29 cellular contexts compared by ENCODE assay signal in genomic region chr2:117930775-117931174, GRCh38.
"Had no signal": no experiment of that assay in that cellular context is flagged by ENCODE, and none has a peak within 500 bp of the region (broad histone marks: within the 10 kb centered on the region; RNA-seq: fewer than 3 reads in every experiment).

No MANE protein-coding gene starts in this region.

- H3K27ac Mint-ChIP-seq: activated B cell treated with CpG ODN at 0.5 μM for 24 hours; activated CD4-positive, alpha-beta memory T cell treated with anti-CD3 and anti-CD28 coated beads for 36 hours; activated CD4-positive, alpha-beta T cell treated with anti-CD3 and anti-CD28 coated beads, Interleukin-2, amount 10 ng/mL, durations not matched to agents 24 days and 14 days; activated CD8-positive, alpha-beta memory T cell treated with anti-CD3 and anti-CD28 coated beads, Interleukin-2, amount 10 ng/mL, durations not matched to agents 7 days and 5 days; activated CD8-positive, alpha-beta T cell treated with anti-CD3 and anti-CD28 coated beads, Interleukin-2, amount 10 ng/mL, durations not matched to agents 7 days and 5 days; activated naive CD4-positive, alpha-beta T cell treated with anti-CD3 and anti-CD28 coated beads for 36 hours; activated naive CD4-positive, alpha-beta T cell treated with anti-CD3 and anti-CD28 coated beads, Interleukin-2, amount 50 U/mL, for 24 hours; activated T-helper 1 cell treated with anti-CD3 and anti-CD28 coated beads, Interleukin-12 subunit alpha, Interleukin-12 subunit beta, Interleukin-2, Interleukin-4 antibody, amounts not matched to agents 30 ng/mL and 10 ng/mL and 1 ng/mL, durations not matched to agents 14 hours and 24 hours and 36 hours; activated T-helper 2 cell treated with anti-CD3 and anti-CD28 coated beads, Interferon-gamma antibody, Interleukin-2, Interleukin-4, amounts not matched to agents 10 μg/mL and 5 μg/mL and 100 μg/mL, durations not matched to agents 14 hours and 24 hours and 36 hours; T-helper 17 cell; T-helper 2 cell treated with Interferon-gamma antibody and Interleukin-4, amounts not matched to agents 5 μg/mL and 100 μg/mL, for 36 hours had no signal

- DNase-seq: activated B cell treated with CpG ODN at 0.5 μM for 24 hours; activated CD4-positive, alpha-beta memory T cell treated with anti-CD3 and anti-CD28 coated beads for 36 hours; activated CD4-positive, alpha-beta T cell treated with anti-CD3 and anti-CD28 coated beads, Interleukin-2, amount 10 ng/mL, durations not matched to agents 24 days and 14 days; activated CD8-positive, alpha-beta memory T cell treated with anti-CD3 and anti-CD28 coated beads, Interleukin-2, amount 10 ng/mL, durations not matched to agents 7 days and 5 days; activated CD8-positive, alpha-beta memory T cell treated with anti-CD3 and anti-CD28 coated beads, Interleukin-2, amount 50 U/mL, for 4 hours; activated CD8-positive, alpha-beta T cell treated with anti-CD3 and anti-CD28 coated beads, Interleukin-2, amount 10 ng/mL, durations not matched to agents 7 days and 5 days; activated effector memory CD4-positive, alpha-beta T cell treated with anti-CD3 and anti-CD28 coated beads, Interleukin-2, amount 50 U/mL, for 16 hours; activated naive CD4-positive, alpha-beta T cell treated with anti-CD3 and anti-CD28 coated beads for 36 hours; activated T-cell treated with anti-CD3 and anti-CD28 coated beads, Interleukin-2, amount 50 U/mL, for 1 hour; activated T-cell treated with anti-CD3 and anti-CD28 coated beads, Interleukin-2, amount 50 U/mL, for 48 hours; amniotic stem cell; anterior cingulate cortex; brain microvascular endothelial cell; dermis blood vessel endothelial cell; effector CD4-positive, alpha-beta T cell; foreskin fibroblast; head of caudate nucleus; T-helper 1 cell; T-helper 17 cell; T1000; WERI-Rb-1 had no signal

- H3K4me3 Mint-ChIP-seq: activated B cell treated with CpG ODN at 0.5 μM for 24 hours; activated CD4-positive, alpha-beta memory T cell treated with anti-CD3 and anti-CD28 coated beads for 36 hours; activated CD4-positive, alpha-beta T cell treated with anti-CD3 and anti-CD28 coated beads, Interleukin-2, amount 10 ng/mL, durations not matched to agents 24 days and 14 days; activated CD8-positive, alpha-beta memory T cell treated with anti-CD3 and anti-CD28 coated beads, Interleukin-2, amount 10 ng/mL, durations not matched to agents 7 days and 5 days; activated CD8-positive, alpha-beta T cell treated with anti-CD3 and anti-CD28 coated beads, Interleukin-2, amount 10 ng/mL, durations not matched to agents 7 days and 5 days; activated naive CD4-positive, alpha-beta T cell treated with anti-CD3 and anti-CD28 coated beads for 36 hours; activated naive CD4-positive, alpha-beta T cell treated with anti-CD3 and anti-CD28 coated beads, Interleukin-2, amount 50 U/mL, for 24 hours; activated T-helper 1 cell treated with anti-CD3 and anti-CD28 coated beads, Interleukin-12 subunit alpha, Interleukin-12 subunit beta, Interleukin-2, Interleukin-4 antibody, amounts not matched to agents 30 ng/mL and 10 ng/mL and 1 ng/mL, durations not matched to agents 14 hours and 24 hours and 36 hours; central memory CD8-positive, alpha-beta T cell; T-helper 17 cell; T-helper 2 cell treated with Interferon-gamma antibody and Interleukin-4, amounts not matched to agents 5 μg/mL and 100 μg/mL, for 36 hours had no signal

- H3K27ac ChIP-seq: brain microvascular endothelial cell, coronary artery, epithelial cell of prostate, WERI-Rb-1 had no signal

- H3K4me3 ChIP-seq: coronary artery had no signal

- ATAC-seq: activated CD4-positive, CD25-positive, alpha-beta regulatory T cell treated with anti-CD3 and anti-CD28 coated beads, Interleukin-2, amount 50 U/mL, for 24 hours; activated CD8-positive, alpha-beta memory T cell treated with anti-CD3 and anti-CD28 coated beads, Interleukin-2, amount 10 ng/mL, durations not matched to agents 7 days and 5 days; activated CD8-positive, alpha-beta T cell treated with anti-CD3 and anti-CD28 coated beads, Interleukin-2, amount 10 ng/mL, durations not matched to agents 7 days and 5 days; T-helper 17 cell had no signal

- H3K9me3 Mint-ChIP-seq: activated naive CD4-positive, alpha-beta T cell treated with anti-CD3 and anti-CD28 coated beads, Interleukin-2, amount 50 U/mL, for 24 hours; activated T-helper 2 cell treated with anti-CD3 and anti-CD28 coated beads, Interferon-gamma antibody, Interleukin-2, Interleukin-4, amounts not matched to agents 10 μg/mL and 5 μg/mL and 100 μg/mL, durations not matched to agents 14 hours and 24 hours and 36 hours; T-helper 2 cell treated with Interferon-gamma antibody and Interleukin-4, amounts not matched to agents 5 μg/mL and 100 μg/mL, for 36 hours had no signal

- H3K4me1 Mint-ChIP-seq: activated B cell treated with CpG ODN at 0.5 μM for 24 hours; activated CD4-positive, alpha-beta T cell treated with anti-CD3 and anti-CD28 coated beads, Interleukin-2, amount 10 ng/mL, durations not matched to agents 24 days and 14 days; T-helper 17 cell had no signal

- H3K27me3 Mint-ChIP-seq: activated B cell treated with CpG ODN at 0.5 μM for 24 hours; activated CD4-positive, alpha-beta memory T cell treated with anti-CD3 and anti-CD28 coated beads for 36 hours; activated CD4-positive, alpha-beta T cell treated with anti-CD3 and anti-CD28 coated beads, Interleukin-2, amount 10 ng/mL, durations not matched to agents 24 days and 14 days; activated CD8-positive, alpha-beta memory T cell treated with anti-CD3 and anti-CD28 coated beads, Interleukin-2, amount 10 ng/mL, durations not matched to agents 7 days and 5 days; activated naive CD4-positive, alpha-beta T cell treated with anti-CD3 and anti-CD28 coated beads, Interleukin-2, amount 50 U/mL, for 24 hours; central memory CD8-positive, alpha-beta T cell; T-helper 17 cell had no signal

- H3K27me3 ChIP-seq: brain microvascular endothelial cell had no signal
